Comparison of ENCODE assay signal across 15 cellular contexts in genomic region chr5:157045601-157046000, GRCh38. TPM values are rescaled to one million over a fixed set of nuclear protein-coding genes. Genes with fewer than 3 reads are reported as not detected.
"Had no signal": no experiment of that assay in that cellular context is flagged by ENCODE, and none has a peak within 500 bp of the region (broad histone marks: within the 10 kb centered on the region; RNA-seq: fewer than 3 reads in every experiment).

No MANE protein-coding gene starts in this region.

- H3K9me3 Mint-ChIP-seq: activated naive CD8-positive, alpha-beta T cell treated with anti-CD3 and anti-CD28 coated beads, Interleukin-2, amount 10 ng/mL, durations not matched to agents 7 days and 5 days; activated T-cell treated with anti-CD3 and anti-CD28 coated beads, Interleukin-2, amount 50 U/mL, for 4 hours; effector memory CD8-positive, alpha-beta T cell had no signal

- H3K36me3 ChIP-seq: breast epithelium, lower lobe of right lung, transverse colon had no signal

- H3K27ac Mint-ChIP-seq: effector memory CD8-positive, alpha-beta T cell had no signal

- H3K27me3 Mint-ChIP-seq: activated naive CD8-positive, alpha-beta T cell treated with anti-CD3 and anti-CD28 coated beads, Interleukin-2, amount 10 ng/mL, durations not matched to agents 7 days and 5 days; effector memory CD8-positive, alpha-beta T cell had no signal

- H3K9me3 ChIP-seq: breast epithelium, lower lobe of right lung, transverse colon had no signal

- H3K4me3 ChIP-seq: breast epithelium, lower lobe of right lung, transverse colon had no signal

- H3K27ac ChIP-seq: breast epithelium, foreskin keratinocyte, lower lobe of right lung, parathyroid adenoma had no signal

- H2AFZ ChIP-seq: parathyroid adenoma had no signal

- H3K79me2 ChIP-seq: parathyroid adenoma had no signal

- DNase-seq: activated CD4-positive, alpha-beta T cell treated with anti-CD3 and anti-CD28 coated beads, Interleukin-2, amount 50 U/mL, for 48 hours; activated effector memory CD4-positive, alpha-beta T cell treated with anti-CD3 and anti-CD28 coated beads, Interleukin-2, amount 50 U/mL, for 16 hours; activated naive CD8-positive, alpha-beta T cell treated with anti-CD3 and anti-CD28 coated beads, Interleukin-2, amount 10 ng/mL, durations not matched to agents 7 days and 5 days; activated T-cell treated with anti-CD3 and anti-CD28 coated beads, Interleukin-2, amount 50 U/mL, for 4 hours; dermis blood vessel endothelial cell; effector memory CD8-positive, alpha-beta T cell; glutamatergic neuron; lower lobe of right lung; retina; stimulated activated CD4-positive, alpha-beta T cell treated with anti-CD3 and anti-CD28 coated beads, Interleukin-4, amount 100 ng/mL, for 4 hours; stimulated activated CD8-positive, alpha-beta memory T cell treated with anti-CD3 and anti-CD28 coated beads, Interleukin-4, amount 100 ng/mL, for 48 hours had no signal

- H3K4me3 Mint-ChIP-seq: activated naive CD8-positive, alpha-beta T cell treated with anti-CD3 and anti-CD28 coated beads, Interleukin-2, amount 10 ng/mL, durations not matched to agents 7 days and 5 days; activated T-cell treated with anti-CD3 and anti-CD28 coated beads, Interleukin-2, amount 50 U/mL, for 4 hours; effector memory CD8-positive, alpha-beta T cell had no signal

- ATAC-seq: effector memory CD8-positive, alpha-beta T cell; foreskin keratinocyte; lower lobe of right lung had no signal

- H3K4me1 ChIP-seq: breast epithelium, foreskin keratinocyte, lower lobe of right lung, parathyroid adenoma had no signal

- H3K9ac ChIP-seq: parathyroid adenoma had no signal

- H3K27me3 ChIP-seq: breast epithelium, foreskin keratinocyte, transverse colon had no signal

RNA-seq across cellular contexts. Expression of gene HAVCR1, which starts 13.3 kb away (rescaled TPM):
- total RNA-seq: activated T-cell treated with anti-CD3 and anti-CD28 coated beads, Interleukin-2, amount 50 U/mL, for 4 hours; foreskin keratinocyte; lower lobe of right lung had no signal
- polyA plus RNA-seq: foreskin keratinocyte had no signal
